ENCODE assay signal across 8 cellular contexts in genomic region chr3:191330309-191330712, GRCh38. TPM values are rescaled to one million over a fixed set of nuclear protein-coding genes. Genes with fewer than 3 reads are reported as not detected.
DNase-seq lines count a peak whose midpoint lies in the region; ATAC-seq, FAIRE-seq and TF ChIP-seq lines count a peak whose summit lies in the region.

A gene with protein sequence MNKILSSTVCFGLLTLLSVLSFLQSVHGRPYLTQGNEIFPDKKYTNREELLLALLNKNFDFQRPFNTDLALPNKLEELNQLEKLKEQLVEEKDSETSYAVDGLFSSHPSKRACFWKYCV (minus strand): TSS chr3:191330526. CDS start chr3:191282189, 48,337 bp downstream.

- H3K27me3 ChIP-seq in BLaER1 (no peaks in the 10 kb centered on the region), gastrocnemius medialis (no peaks in the 10 kb centered on the region)

- DNase-seq in HTR-8/SVneo (ENCODE audit: insufficient read length, low spot score) (peak; percentile 27), amniotic stem cell (lab: John Stamatoyannopoulos, UW) (peak; percentile 56), gastrocnemius medialis (no peak), middle frontal gyrus (ENCODE audit: extremely low spot score, low spot score) (no peak), DMS 273 treated with DMSO at 0.1 percent for 48 hours (lab: John Stamatoyannopoulos, UW) (no peak)
- DNase-seq in stimulated activated CD4-positive, alpha-beta T cell treated with anti-CD3 and anti-CD28 coated beads, Interleukin-4, amount 100 ng/mL, for 1 hour = no peak

- no peak for TF ChIP-seq CTCF in gastrocnemius medialis (IDR thresholded peaks at IDR 0.05 in 4 of 5, conservative IDR thresholded peaks at IDR 0.05 in 1 of 5)

- H3K4me1 ChIP-seq in BLaER1 = peaks cover 29% of the 10 kb centered on the region
- H3K4me1 ChIP-seq in gastrocnemius medialis = peaks cover 48 to 55% of the 10 kb centered on the region in 2 donors

- intact Hi-C loops in gastrocnemius medialis (cut with DNase I; ENCODE audit: low total_unique reads) = no loop called here

- H4K20me1 ChIP-seq in BLaER1 = peaks cover 34% of the 10 kb centered on the region

- ATAC-seq in gastrocnemius medialis = peak; percentile 9 to 13

- TF ChIP-seq POLR2A in gastrocnemius medialis (IDR thresholded peaks at IDR 0.05) = no peak

- H3K27ac ChIP-seq in BLaER1 (peak within 1 kb of the TSS; percentile 97), gastrocnemius medialis (peak within 1 kb of the TSS; percentile 89 to 97 (median 94))

- peak within 1 kb of the TSS; percentile 92 for H3K4me3 ChIP-seq in BLaER1
- H3K4me3 ChIP-seq in iPS-11a (ENCODE audit: low read depth, low read length) = peak within 1 kb of the TSS; percentile 73
- peak within 1 kb of the TSS; percentile 79 to 97 (median 89) for H3K4me3 ChIP-seq in gastrocnemius medialis

- FAIRE-seq in HTR-8/SVneo (lab: Jason Lieb, UNC) = no peak

- H3K36me3 ChIP-seq in BLaER1 (no peaks in the 10 kb centered on the region), gastrocnemius medialis (no peaks in the 10 kb centered on the region)

- peak within 1 kb of the TSS; percentile 80 for H3K4me2 ChIP-seq in BLaER1

- peak within 1 kb of the TSS; percentile 95 for H3K9ac ChIP-seq in BLaER1

- in situ Hi-C loops in gastrocnemius medialis (cut with MboI; ENCODE audit: low sequenced_read_pairs in 4 of 4) = no loop called here

- H3K9me3 ChIP-seq in BLaER1 = no peaks in the 10 kb centered on the region
- no peaks in the 10 kb centered on the region for H3K9me3 ChIP-seq in gastrocnemius medialis

RNA-seq across cellular contexts. Expression of the gene that starts here (rescaled TPM):
- total RNA-seq in gastrocnemius medialis = not detected

Comparison
In these comparisons a context has a peak if more than half of its experiments do, and no peak if none do; other contexts are left out.
1. Peak in ATAC-seq, H3K4me3 ChIP-seq and H3K27ac ChIP-seq in gastrocnemius medialis; RNA of the gene not detected or under 1 TPM.
2. DNase-seq: peak in HTR-8/SVneo (single experiment) and amniotic stem cell (single experiment); none in gastrocnemius medialis (0 of 2), middle frontal gyrus (single experiment), stimulated activated CD4-positive, alpha-beta T cell treated with anti-CD3 and anti-CD28 coated beads, Interleukin-4, amount 100 ng/mL, for 1 hour (single experiment) and DMS 273 treated with DMSO at 0.1 percent for 48 hours (single experiment).
3. Peak in every context shown above with its lines, with median percentiles within 50 percentile points of each other: H3K4me3 ChIP-seq.